ENCODE assay signal across 1 cellular context in genomic region chr19:19209372-19209771, GRCh38.
TF ChIP-seq lines count a peak whose summit lies in the region.

No MANE protein-coding gene starts in this region.

TF ChIP-seq in K562, 482 proteins besides CTCF, POLR2A, EP300 and RAD21:
- TF ChIP-seq CBFA2T3 (IDR thresholded peaks at IDR 0.05) = 0 out of 2 replicates have a peak, but pooled peaks have one; percentile 14
- no peak for TF ChIP-seq DEAF1 (CRISPR knock-in tag; IDR thresholded peaks at IDR 0.05)
- no peak for TF ChIP-seq ZBTB40 (IDR thresholded peaks at IDR 0.05)
- TF ChIP-seq ZBTB40 (CRISPR knock-in tag; IDR thresholded peaks at IDR 0.05) = no peak
- no peak for TF ChIP-seq CHD7 (IDR thresholded peaks at IDR 0.05; ENCODE audit: low read depth, low read length)
- no peak for TF ChIP-seq SREBF1 (IDR thresholded peaks at IDR 0.05; ENCODE audit: borderline replicate concordance, low read depth, low read length)
- no peak for TF ChIP-seq MLX (CRISPR knock-in tag; conservative IDR thresholded peaks at IDR 0.05)
- TF ChIP-seq RAD51 (IDR thresholded peaks at IDR 0.05; ENCODE audit: borderline replicate concordance, low read depth) = no peak
- TF ChIP-seq CTBP1 (IDR thresholded peaks at IDR 0.05; ENCODE audit: borderline replicate concordance) = no peak
- no peak for TF ChIP-seq HDAC2 (IDR thresholded peaks at IDR 0.05)
- TF ChIP-seq ZNF785 (CRISPR knock-in tag; IDR thresholded peaks at IDR 0.05) = no peak
- TF ChIP-seq, protein P1, sequence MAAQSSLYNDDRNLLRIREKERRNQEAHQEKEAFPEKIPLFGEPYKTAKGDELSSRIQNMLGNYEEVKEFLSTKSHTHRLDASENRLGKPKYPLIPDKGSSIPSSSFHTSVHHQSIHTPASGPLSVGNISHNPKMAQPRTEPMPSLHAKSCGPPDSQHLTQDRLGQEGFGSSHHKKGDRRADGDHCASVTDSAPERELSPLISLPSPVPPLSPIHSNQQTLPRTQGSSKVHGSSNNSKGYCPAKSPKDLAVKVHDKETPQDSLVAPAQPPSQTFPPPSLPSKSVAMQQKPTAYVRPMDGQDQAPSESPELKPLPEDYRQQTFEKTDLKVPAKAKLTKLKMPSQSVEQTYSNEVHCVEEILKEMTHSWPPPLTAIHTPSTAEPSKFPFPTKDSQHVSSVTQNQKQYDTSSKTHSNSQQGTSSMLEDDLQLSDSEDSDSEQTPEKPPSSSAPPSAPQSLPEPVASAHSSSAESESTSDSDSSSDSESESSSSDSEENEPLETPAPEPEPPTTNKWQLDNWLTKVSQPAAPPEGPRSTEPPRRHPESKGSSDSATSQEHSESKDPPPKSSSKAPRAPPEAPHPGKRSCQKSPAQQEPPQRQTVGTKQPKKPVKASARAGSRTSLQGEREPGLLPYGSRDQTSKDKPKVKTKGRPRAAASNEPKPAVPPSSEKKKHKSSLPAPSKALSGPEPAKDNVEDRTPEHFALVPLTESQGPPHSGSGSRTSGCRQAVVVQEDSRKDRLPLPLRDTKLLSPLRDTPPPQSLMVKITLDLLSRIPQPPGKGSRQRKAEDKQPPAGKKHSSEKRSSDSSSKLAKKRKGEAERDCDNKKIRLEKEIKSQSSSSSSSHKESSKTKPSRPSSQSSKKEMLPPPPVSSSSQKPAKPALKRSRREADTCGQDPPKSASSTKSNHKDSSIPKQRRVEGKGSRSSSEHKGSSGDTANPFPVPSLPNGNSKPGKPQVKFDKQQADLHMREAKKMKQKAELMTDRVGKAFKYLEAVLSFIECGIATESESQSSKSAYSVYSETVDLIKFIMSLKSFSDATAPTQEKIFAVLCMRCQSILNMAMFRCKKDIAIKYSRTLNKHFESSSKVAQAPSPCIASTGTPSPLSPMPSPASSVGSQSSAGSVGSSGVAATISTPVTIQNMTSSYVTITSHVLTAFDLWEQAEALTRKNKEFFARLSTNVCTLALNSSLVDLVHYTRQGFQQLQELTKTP (IDR thresholded peaks at IDR 0.05; ENCODE audit: low read depth in 1 of 2, partially characterized antibody in 2 of 2) = no peak
- peak; percentile 54; the same call in 1 of the 2 replicates for TF ChIP-seq TFAP4 (CRISPR knock-in tag; IDR thresholded peaks at IDR 0.05; ENCODE audit: borderline replicate concordance)
- no peak for TF ChIP-seq DLX4 (CRISPR knock-in tag; IDR thresholded peaks at IDR 0.05)
